ENCODE assay signal across 9 cellular contexts in genomic region chr11:108115495-108116140, GRCh38. TPM values are rescaled to one million over a fixed set of nuclear protein-coding genes. Genes with fewer than 3 reads are reported as not detected.
DNase-seq lines count a peak whose midpoint lies in the region; ATAC-seq, FAIRE-seq and TF ChIP-seq lines count a peak whose summit lies in the region.
"Had no signal": no experiment of that assay in that cellular context is flagged by ENCODE, and none has a peak within 500 bp of the region (broad histone marks: within the 10 kb centered on the region; RNA-seq: fewer than 3 reads in every experiment).

No MANE protein-coding gene starts in this region.

- no peak overlapping the region for H2BK12ac ChIP-seq in H9 (ENCODE audit: insufficient read length, low read depth, low read length)

- intact Hi-C loops in esophagus squamous epithelium (cut with DNase I) = loop anchor here (10.0 kb wide), 1 partner anchor 539 kb away; no protein-coding TSS in a partner anchor

- no peak overlapping the region for H3K4me3 Mint-ChIP-seq in H9
- H3K4me3 Mint-ChIP-seq: neural crest cell had no signal

- H3K23ac ChIP-seq in H9 (ENCODE audit: insufficient read length, low read depth, low read length) = no peak overlapping the region

- H4K5ac ChIP-seq in H9 (ENCODE audit: insufficient read length, low read depth, low read length) = no peak overlapping the region

- H3K27ac ChIP-seq in H9 (ENCODE audit: insufficient read length, low read depth, low read length) (no peak overlapping the region), esophagus squamous epithelium (peak overlapping the region; percentile 3 to 77 (median 60))

- no peak overlapping the region for H4K91ac ChIP-seq in H9 (ENCODE audit: insufficient read length, low read depth, low read length)

- peaks cover 12% of the 10 kb centered on the region in 2 experiments for H3K4me1 Mint-ChIP-seq in H9

- no peak overlapping the region for H2BK15ac ChIP-seq in H9 (ENCODE audit: low read depth, low read length)

- FAIRE-seq in RCC 7860 (lab: Jason Lieb, UNC) = peak; percentile 94

- H4K20me1 ChIP-seq in H9 (ENCODE audit: control insufficient read depth, insufficient read depth, insufficient read length) = no peaks in the 10 kb centered on the region

- no peak overlapping the region for H3T11ph ChIP-seq in H9 (ENCODE audit: low read length)

- no CpG with 5 or more reads among the region's 5 CpGs for WGBS in H9 (ENCODE audit: extremely low coverage, insufficient read length, low lambda C conversion rate)
- 19 to 22% methylated on average over 4 to 5 of the region's 5 CpGs for WGBS in esophagus squamous epithelium, 2 donors

- H3K9me3 Mint-ChIP-seq in H9 = no peaks in the 10 kb centered on the region
- H3K9me3 Mint-ChIP-seq: neural crest cell had no signal

- H2AFZ ChIP-seq in H9 (ENCODE audit: low read length) = no peak overlapping the region

- H3K9me3 ChIP-seq in H9 (ENCODE audit: control insufficient read depth, low read depth, low read length) (no peaks in the 10 kb centered on the region), esophagus squamous epithelium (no peaks in the 10 kb centered on the region)

- H2BK20ac ChIP-seq in H9 (ENCODE audit: low read depth, low read length, poor library complexity, severe bottlenecking) = no peak overlapping the region

- H3K27me3 Mint-ChIP-seq in H9 (ENCODE audit: low read depth) = no peaks in the 10 kb centered on the region; the same call in 1 of the 2 replicates

- H2AK5ac ChIP-seq in H9 (ENCODE audit: insufficient read length, low read length) = no peak overlapping the region

- H3K4me3 ChIP-seq in esophagus squamous epithelium = no peak overlapping the region

- no peak overlapping the region for H3K14ac ChIP-seq in H9 (ENCODE audit: insufficient read depth, low read length)

- H3K36me3 ChIP-seq in esophagus squamous epithelium = no peaks in the 10 kb centered on the region

- no peak overlapping the region for H2BK5ac ChIP-seq in H9 (ENCODE audit: insufficient read length, low read length)

- TF ChIP-seq POLR2A in esophagus squamous epithelium (IDR thresholded peaks at IDR 0.05) = no peak

- H4K8ac ChIP-seq in H9 (replicated peaks; ENCODE audit: insufficient read length, low read depth, low read length) = no peak overlapping the region

- no peak for ATAC-seq in HG03432 (IDR thresholded peaks at IDR 0.05; ENCODE audit: unreplicated experiment)

- H3K18ac ChIP-seq in H9 (ENCODE audit: insufficient read length, low read depth, low read length) = no peak overlapping the region

- H2BK120ac ChIP-seq in H9 (ENCODE audit: low read depth, low read length, poor library complexity, severe bottlenecking) = no peak overlapping the region

- no peaks in the 10 kb centered on the region; a peak in 1 of 7 replicates for H3K36me3 Mint-ChIP-seq in H9 (ENCODE audit: insufficient read depth in 1 of 3, low read depth in 3 of 3)

- H3K4me2 ChIP-seq in H9 (ENCODE audit: insufficient read depth, insufficient read length, low read length) = no peak overlapping the region

- no peak overlapping the region for H3K56ac ChIP-seq in H9 (ENCODE audit: insufficient read length, low read depth, low read length)

- DNase-seq in H9 (peak; percentile 36), RCC 7860 (ENCODE audit: low spot score) (peak; percentile 86), esophagus squamous epithelium (lab: John Stamatoyannopoulos, UW) (no peak), myocyte (ENCODE audit: low read depth) (peak; percentile 90), iPS-NIHi7 (ENCODE audit: extremely low spot score) (no peak), NCI-H82 treated with DMSO at 0.1 percent for 48 hours (lab: John Stamatoyannopoulos, UW; ENCODE audit: unreplicated experiment) (no peak), NCI-H82 (lab: John Stamatoyannopoulos, UW) (no peak)

- H3K4me1 ChIP-seq in H9 (ENCODE audit: insufficient read depth, low read length) (no peaks in the 10 kb centered on the region), esophagus squamous epithelium (peaks cover 11 to 17% (median 12%) of the 10 kb centered on the region in 3 donors)

- H3K27ac Mint-ChIP-seq in H9 = peak overlapping the region in 1 of 3 experiments; percentile 8; a peak in 1 of 7 replicates

- no peaks in the 10 kb centered on the region for H3K27me3 ChIP-seq in H9 (ENCODE audit: insufficient read depth, low read length)
- H3K27me3 ChIP-seq in esophagus squamous epithelium = no peaks in the 10 kb centered on the region

- H3K9ac ChIP-seq in H9 (ENCODE audit: extremely low read depth, insufficient read length, low read length) = no peak overlapping the region

- no peak for TF ChIP-seq CTCF in H9 (conservative IDR thresholded peaks at IDR 0.05)
- no peak for TF ChIP-seq CTCF in esophagus squamous epithelium (IDR thresholded peaks at IDR 0.05)

- no peak overlapping the region for H3K4ac ChIP-seq in H9 (ENCODE audit: low read depth, low read length)

- H3K23me2 ChIP-seq in H9 (ENCODE audit: insufficient read length, low read depth, low read length, poor library complexity, severe bottlenecking) = no peaks in the 10 kb centered on the region

- H3K79me2 ChIP-seq in H9 (ENCODE audit: insufficient read depth, low read length) = no peaks in the 10 kb centered on the region

- no peaks in the 10 kb centered on the region for H3K79me1 ChIP-seq in H9 (ENCODE audit: insufficient read depth, low read depth, low read length, poor library complexity, severe bottlenecking)

RNA-seq across cellular contexts. Expression of gene ACAT1, which starts 5.7 kb away (rescaled TPM):
- total RNA-seq in H9 (2021) (39.1 and 41.7 TPM in 2 replicates), esophagus squamous epithelium (10 to 100 TPM; 47.6 to 94.4 (median 85.2) TPM), myocyte (200 and 231 TPM in 2 replicates)
- polyA plus RNA-seq in myocyte (2012) = 39.1 TPM

Comparison
In these comparisons a context has a peak if more than half of its experiments do, and no peak if none do; other contexts are left out.
1. DNase-seq: peak in H9 (single experiment), RCC 7860 (single experiment) and myocyte (single experiment); none in esophagus squamous epithelium (single experiment), iPS-NIHi7 (single experiment), NCI-H82 treated with DMSO at 0.1 percent for 48 hours (single experiment) and NCI-H82 (single experiment).